In the genomic region with DNA sequence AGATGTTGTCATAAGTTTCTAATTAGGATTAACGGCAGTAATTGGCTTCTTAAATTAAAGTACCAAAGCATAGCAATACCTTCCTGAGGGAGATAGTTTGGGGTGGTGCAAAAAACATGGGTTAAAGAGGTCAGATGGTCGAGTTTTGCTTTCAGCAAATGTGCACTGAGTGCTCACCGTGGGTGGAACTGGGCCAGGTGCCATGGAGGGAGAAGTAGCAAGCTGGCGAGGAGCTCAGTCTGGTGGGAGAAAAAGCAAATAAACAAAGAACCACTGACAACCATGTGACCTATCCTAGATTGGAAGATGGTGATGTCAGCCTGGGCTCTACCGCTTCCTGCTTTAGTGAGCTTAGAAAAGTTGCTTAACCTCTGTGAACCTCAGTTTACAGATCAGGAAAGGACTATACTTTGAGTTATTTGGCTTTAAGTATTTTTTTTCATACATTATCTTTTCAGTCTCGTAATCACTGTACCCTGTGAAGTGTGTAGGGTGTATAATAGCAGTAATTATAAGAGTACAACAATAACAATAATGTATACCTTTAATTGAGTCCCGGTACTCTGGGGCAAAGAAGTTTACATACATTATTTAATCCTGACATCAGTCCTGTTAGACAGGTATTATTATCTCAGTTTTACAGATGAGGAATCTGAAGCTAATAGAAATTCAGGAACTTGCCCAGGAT, we compare ENCODE assay signal across 8 cellular contexts.
DNase-seq lines count a peak whose midpoint lies in the region; ATAC-seq and TF ChIP-seq lines count a peak whose summit lies in the region.

No MANE protein-coding gene starts in this region.

- no peaks in the 10 kb centered on the region for H3K27me3 Mint-ChIP-seq in stimulated activated memory B cell treated with anti-CD40 and anti-IgM and Interleukin-4, amounts not matched to agents 10 μg/mL and 1 μg/mL and 100 μg/mL, for 72 hours

- peak; percentile 88 for DNase-seq in DMS79 treated with DMSO at 0.1 percent for 48 hours (lab: John Stamatoyannopoulos, UW)
- DNase-seq in HT-29 (ENCODE audit: low spot score): peak; percentile 33
- peak; percentile 81 for DNase-seq in brain microvascular endothelial cell
- DNase-seq in iris pigment epithelial cell (ENCODE audit: low read depth): peak; percentile 97
- no peak for DNase-seq in HPDE6-E6E7 (ENCODE audit: extremely low spot score)

- H3K9me3 Mint-ChIP-seq in stimulated activated memory B cell treated with anti-CD40 and anti-IgM and Interleukin-4, amounts not matched to agents 10 μg/mL and 1 μg/mL and 100 μg/mL, for 72 hours: no peaks in the 10 kb centered on the region

- H3K27me3 ChIP-seq in brain microvascular endothelial cell (replicated peaks): no peaks in the 10 kb centered on the region

- H3K36me3 ChIP-seq in brain microvascular endothelial cell (replicated peaks): no peaks in the 10 kb centered on the region

- TF ChIP-seq CTCF in brain microvascular endothelial cell (IDR thresholded peaks at IDR 0.05; ENCODE audit: low read depth, low read length, missing control alignments): no peak

- peak overlapping the region; percentile 31 for H3K27ac ChIP-seq in brain microvascular endothelial cell

- in situ Hi-C loops in brain microvascular endothelial cell (cut with HindIII; ENCODE audit: low pct_ligation_motif_present, low sequenced_read_pairs): no loop called here

- H3K4me3 Mint-ChIP-seq in stimulated activated memory B cell treated with anti-CD40 and anti-IgM and Interleukin-4, amounts not matched to agents 10 μg/mL and 1 μg/mL and 100 μg/mL, for 72 hours: peak overlapping the region; percentile 42

- H3K4me1 Mint-ChIP-seq in stimulated activated memory B cell treated with anti-CD40 and anti-IgM and Interleukin-4, amounts not matched to agents 10 μg/mL and 1 μg/mL and 100 μg/mL, for 72 hours: peaks cover 43% of the 10 kb centered on the region

- peak overlapping the region; percentile 68 for H3K27ac Mint-ChIP-seq in stimulated activated memory B cell treated with anti-CD40 and anti-IgM and Interleukin-4, amounts not matched to agents 10 μg/mL and 1 μg/mL and 100 μg/mL, for 72 hours

- H3K36me3 Mint-ChIP-seq in stimulated activated memory B cell treated with anti-CD40 and anti-IgM and Interleukin-4, amounts not matched to agents 10 μg/mL and 1 μg/mL and 100 μg/mL, for 72 hours: no peaks in the 10 kb centered on the region

- H3K4me3 ChIP-seq in brain microvascular endothelial cell (ENCODE audit: low read depth, low read length): no peak overlapping the region

- peak; percentile 80 for ATAC-seq in GM21367 (IDR thresholded peaks at IDR 0.05; ENCODE audit: unreplicated experiment)
- peak; percentile 83 for ATAC-seq in stimulated activated memory B cell treated with anti-CD40 and anti-IgM and Interleukin-4, amounts not matched to agents 10 μg/mL and 1 μg/mL and 100 μg/mL, for 72 hours

TF ChIP-seq in PFSK-1, 5 proteins besides CTCF, POLR2A, EP300 and RAD21:
- TF ChIP-seq TAF1 (IDR thresholded peaks at IDR 0.05; ENCODE audit: borderline replicate concordance, insufficient read depth, low read length) (no peak), SIN3A (IDR thresholded peaks at IDR 0.05; ENCODE audit: borderline replicate concordance, insufficient read depth, low read length) (peak; percentile 73; the same call in 1 of the 2 replicates), FOXP2 (optimal IDR thresholded peaks at IDR 0.05; ENCODE audit: borderline replicate concordance, extremely low read depth, extremely low read length, insufficient read depth) (peak; percentile 32), POLR2AphosphoS5 (IDR thresholded peaks at IDR 0.05; ENCODE audit: low read depth, low read length) (no peak)
- TF ChIP-seq, protein P1, sequence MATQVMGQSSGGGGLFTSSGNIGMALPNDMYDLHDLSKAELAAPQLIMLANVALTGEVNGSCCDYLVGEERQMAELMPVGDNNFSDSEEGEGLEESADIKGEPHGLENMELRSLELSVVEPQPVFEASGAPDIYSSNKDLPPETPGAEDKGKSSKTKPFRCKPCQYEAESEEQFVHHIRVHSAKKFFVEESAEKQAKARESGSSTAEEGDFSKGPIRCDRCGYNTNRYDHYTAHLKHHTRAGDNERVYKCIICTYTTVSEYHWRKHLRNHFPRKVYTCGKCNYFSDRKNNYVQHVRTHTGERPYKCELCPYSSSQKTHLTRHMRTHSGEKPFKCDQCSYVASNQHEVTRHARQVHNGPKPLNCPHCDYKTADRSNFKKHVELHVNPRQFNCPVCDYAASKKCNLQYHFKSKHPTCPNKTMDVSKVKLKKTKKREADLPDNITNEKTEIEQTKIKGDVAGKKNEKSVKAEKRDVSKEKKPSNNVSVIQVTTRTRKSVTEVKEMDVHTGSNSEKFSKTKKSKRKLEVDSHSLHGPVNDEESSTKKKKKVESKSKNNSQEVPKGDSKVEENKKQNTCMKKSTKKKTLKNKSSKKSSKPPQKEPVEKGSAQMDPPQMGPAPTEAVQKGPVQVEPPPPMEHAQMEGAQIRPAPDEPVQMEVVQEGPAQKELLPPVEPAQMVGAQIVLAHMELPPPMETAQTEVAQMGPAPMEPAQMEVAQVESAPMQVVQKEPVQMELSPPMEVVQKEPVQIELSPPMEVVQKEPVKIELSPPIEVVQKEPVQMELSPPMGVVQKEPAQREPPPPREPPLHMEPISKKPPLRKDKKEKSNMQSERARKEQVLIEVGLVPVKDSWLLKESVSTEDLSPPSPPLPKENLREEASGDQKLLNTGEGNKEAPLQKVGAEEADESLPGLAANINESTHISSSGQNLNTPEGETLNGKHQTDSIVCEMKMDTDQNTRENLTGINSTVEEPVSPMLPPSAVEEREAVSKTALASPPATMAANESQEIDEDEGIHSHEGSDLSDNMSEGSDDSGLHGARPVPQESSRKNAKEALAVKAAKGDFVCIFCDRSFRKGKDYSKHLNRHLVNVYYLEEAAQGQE (IDR thresholded peaks at IDR 0.05; ENCODE audit: insufficient read depth in 1 of 2, low read depth in 2 of 2, low read length in 2 of 2): peak in 1 of 2 experiments; percentile 45; a peak in 1 of 4 replicates
